Comparison of ENCODE assay signal across 17 cellular contexts in genomic region chr14:73748858-73749357, GRCh38. TPM values are rescaled to one million over a fixed set of nuclear protein-coding genes. Genes with fewer than 3 reads are reported as not detected.
DNase-seq lines count a peak whose midpoint lies in the region; FAIRE-seq and TF ChIP-seq lines count a peak whose summit lies in the region.
"Had no signal": no experiment of that assay in that cellular context is flagged by ENCODE, and none has a peak within 500 bp of the region (broad histone marks: within the 10 kb centered on the region; RNA-seq: fewer than 3 reads in every experiment).

No MANE protein-coding gene starts in this region.

- FAIRE-seq in endothelial cell of umbilical vein (lab: Jason Lieb, UNC) = no peak
- FAIRE-seq: HTR-8/SVneo had no signal

- no peaks in the 10 kb centered on the region; the same call in 1 of the 2 replicates for H3F3A ChIP-seq in MM.1S (ENCODE audit: insufficient read depth, low read length)

- H3K27ac ChIP-seq in SK-N-MC (peak overlapping the region; percentile 72), endothelial cell of umbilical vein (ENCODE audit: insufficient read depth, low read depth, low read length) (peak overlapping the region; percentile 30), skeletal muscle tissue (ENCODE audit: low read depth, low read length) (peak overlapping the region; percentile 18), MM.1S (ENCODE audit: low read length) (no peak overlapping the region)
- H3K27ac ChIP-seq: SJSA1 had no signal

- TF ChIP-seq POLR2A in endothelial cell of umbilical vein (IDR thresholded peaks at IDR 0.05; ENCODE audit: low read depth, low read length) = no peak

- peak overlapping the region; percentile 47 for H3K27ac Mint-ChIP-seq in T-helper 1 cell treated with Interleukin-12 subunit alpha and Interleukin-12 subunit beta and Interleukin-4 antibody, amounts not matched to agents 30 μg/mL and 1 μg/mL, for 36 hours
- H3K27ac Mint-ChIP-seq: progenitor cell of endocrine pancreas had no signal

- BruUV-seq in endothelial cell of umbilical vein (replicated peaks; lab: Mats Ljungman, UMichigan) = no TSS peak

- H3K4me1 ChIP-seq in endothelial cell of umbilical vein (ENCODE audit: control insufficient read depth, extremely low read depth, insufficient read depth, low read length) (peaks cover 74% of the 10 kb centered on the region), skeletal muscle tissue (ENCODE audit: control insufficient read depth in 3 of 3, insufficient read depth in 3 of 3, low read length in 3 of 3) (peaks cover 91 to 95% (median 94%) of the 10 kb centered on the region in 3 donors), MM.1S (ENCODE audit: low read length) (peaks cover 11% of the 10 kb centered on the region)

- no peaks in the 10 kb centered on the region for H3K9me2 ChIP-seq in MM.1S (replicated peaks; ENCODE audit: insufficient read depth, low read length)

- H3K9me1 ChIP-seq in endothelial cell of umbilical vein (replicated peaks; ENCODE audit: control insufficient read depth, extremely low read depth, insufficient read depth, low read length) = no peaks in the 10 kb centered on the region

- H4K20me1 ChIP-seq in endothelial cell of umbilical vein (replicated peaks; ENCODE audit: control insufficient read depth, extremely low read depth, insufficient read depth, low read length) (no peaks in the 10 kb centered on the region), MM.1S (ENCODE audit: insufficient read depth, low read length) (peaks cover 37% of the 10 kb centered on the region)

- H3K4me3 ChIP-seq in SK-N-MC (no peak overlapping the region), endothelial cell of umbilical vein (replicated peaks in 1 of 3; ENCODE audit: insufficient read depth in 1 of 3, low read depth in 1 of 3, low read length in 3 of 3) (no peak overlapping the region), skeletal muscle tissue (ENCODE audit: low read length in 3 of 3) (no peak overlapping the region), MM.1S (ENCODE audit: low read length) (no peak overlapping the region)
- H3K4me3 ChIP-seq: left lung, SJSA1 had no signal

- intact Hi-C loops in endothelial cell of umbilical vein (cut with micrococcal nuclease) = no loop called here

- H3K4me3 Mint-ChIP-seq in T-helper 1 cell treated with Interleukin-12 subunit alpha and Interleukin-12 subunit beta and Interleukin-4 antibody, amounts not matched to agents 30 μg/mL and 1 μg/mL, for 36 hours = no peak overlapping the region

- TF ChIP-seq CTCF in endothelial cell of umbilical vein (IDR thresholded peaks at IDR 0.05; ENCODE audit: extremely low read depth in 1 of 2, insufficient read depth in 1 of 2, low read depth in 1 of 2, low read length in 2 of 2) (no peak), MM.1S (IDR thresholded peaks at IDR 0.05; ENCODE audit: low read length) (no peak)

- H3K9me3 ChIP-seq in SK-N-MC (ENCODE audit: low read depth, low read length) (no peaks in the 10 kb centered on the region), endothelial cell of umbilical vein (replicated peaks; ENCODE audit: control insufficient read depth, insufficient read depth, low read length) (no peaks in the 10 kb centered on the region), skeletal muscle tissue (ENCODE audit: control insufficient read depth in 3 of 3, low read length in 3 of 3) (no peaks in the 10 kb centered on the region), MM.1S (replicated peaks; ENCODE audit: insufficient read depth, low read length) (no peaks in the 10 kb centered on the region)
- H3K9me3 ChIP-seq: left lung, SJSA1 had no signal

- H3K27me3 Mint-ChIP-seq in T-helper 1 cell treated with Interleukin-12 subunit alpha and Interleukin-12 subunit beta and Interleukin-4 antibody, amounts not matched to agents 30 μg/mL and 1 μg/mL, for 36 hours (ENCODE audit: low read depth) = no peaks in the 10 kb centered on the region
- H3K27me3 Mint-ChIP-seq: progenitor cell of endocrine pancreas had no signal

- no peaks in the 10 kb centered on the region for H3K36me3 ChIP-seq in SK-N-MC (ENCODE audit: insufficient read depth, low read length)
- no peaks in the 10 kb centered on the region for H3K36me3 ChIP-seq in endothelial cell of umbilical vein (ENCODE audit: control insufficient read depth in 2 of 2, extremely low read depth in 1 of 2, insufficient read depth in 2 of 2, low read length in 2 of 2)
- peaks cover 0 to 3% (median 0%) of the 10 kb centered on the region in 3 donors for H3K36me3 ChIP-seq in skeletal muscle tissue (ENCODE audit: control insufficient read depth in 3 of 3, insufficient read depth in 3 of 3, low read length in 3 of 3)
- H3K36me3 ChIP-seq in MM.1S (replicated peaks; ENCODE audit: insufficient read depth, low read length) = no peaks in the 10 kb centered on the region
- H3K36me3 ChIP-seq: left lung had no signal

- H3K27me3 ChIP-seq in endothelial cell of umbilical vein (ENCODE audit: control insufficient read depth in 2 of 2, insufficient read depth in 2 of 2, low read length in 2 of 2) (no peaks in the 10 kb centered on the region), skeletal muscle tissue (ENCODE audit: control insufficient read depth in 3 of 3, insufficient read depth in 3 of 3, low read length in 3 of 3) (no peaks in the 10 kb centered on the region), MM.1S (replicated peaks; ENCODE audit: insufficient read depth, low read length) (no peaks in the 10 kb centered on the region)
- H3K27me3 ChIP-seq: left lung, SJSA1 had no signal

- POLR2A ChIA-PET in endothelial cell of umbilical vein (lab: Charles Lee) = no interaction called here

- peak overlapping the region; percentile 32 for H3K4me2 ChIP-seq in endothelial cell of umbilical vein (ENCODE audit: insufficient read depth, low read length)
- H3K4me2 ChIP-seq in MM.1S (ENCODE audit: low read depth, low read length) = no peak overlapping the region

- H3K9ac ChIP-seq in SK-N-MC (ENCODE audit: insufficient read length) (peak overlapping the region; percentile 21), endothelial cell of umbilical vein (replicated peaks; ENCODE audit: extremely low read depth, insufficient read depth, low read length) (no peak overlapping the region), skeletal muscle tissue (ENCODE audit: low read depth in 1 of 3, low read length in 3 of 3) (peak overlapping the region in 1 of 3 donors; percentile 9), MM.1S (ENCODE audit: low read length) (no peak overlapping the region)

- no peak overlapping the region for H2AFZ ChIP-seq in endothelial cell of umbilical vein (ENCODE audit: low read depth, low read length)
- H2AFZ ChIP-seq in MM.1S (ENCODE audit: low read length) = no peak overlapping the region

- H3K36me3 Mint-ChIP-seq in T-helper 1 cell treated with Interleukin-12 subunit alpha and Interleukin-12 subunit beta and Interleukin-4 antibody, amounts not matched to agents 30 μg/mL and 1 μg/mL, for 36 hours (ENCODE audit: low read depth) = peaks cover 3% of the 10 kb centered on the region

- H3K9me3 Mint-ChIP-seq in T-helper 1 cell treated with Interleukin-12 subunit alpha and Interleukin-12 subunit beta and Interleukin-4 antibody, amounts not matched to agents 30 μg/mL and 1 μg/mL, for 36 hours = no peaks in the 10 kb centered on the region

- CTCF ChIA-PET in endothelial cell of umbilical vein (lab: Charles Lee) = interaction anchor here (1.0 to 2.4 kb wide), 5 partner anchors 8 to 77 kb away, joined by 3 to 16 read pairs (median 5); no protein-coding TSS in a partner anchor

- H3K4me1 Mint-ChIP-seq in T-helper 1 cell treated with Interleukin-12 subunit alpha and Interleukin-12 subunit beta and Interleukin-4 antibody, amounts not matched to agents 30 μg/mL and 1 μg/mL, for 36 hours (ENCODE audit: low read depth) = peaks cover 87% of the 10 kb centered on the region

- H3K79me2 ChIP-seq in endothelial cell of umbilical vein (ENCODE audit: control insufficient read depth, insufficient read depth, low read length) = peaks cover 91% of the 10 kb centered on the region
- peaks cover 99% of the 10 kb centered on the region for H3K79me2 ChIP-seq in MM.1S (ENCODE audit: low read length)

- dilution Hi-C loops in endothelial cell of umbilical vein (cut with MboI; ENCODE audit: extremely low pct_ligation_motif_present, low sequenced_read_pairs) = no loop called here

- DNase-seq in T-helper 1 cell (no peak), SK-N-MC (ENCODE audit: low read depth, low spot score) (no peak), endothelial cell of umbilical vein (ENCODE audit: low read depth, low spot score) (no peak), MM.1S (no peak), NCI-H526 treated with DMSO at 0.1 percent for 48 hours (lab: John Stamatoyannopoulos, UW) (no peak), A172 (ENCODE audit: low spot score) (no peak)
- DNase-seq: 8988T, DMS53, glutamatergic neuron, H7, left lung, NCI-H69 had no signal

TF ChIP-seq in endothelial cell of umbilical vein, 7 proteins besides CTCF, POLR2A, EP300 and RAD21:
- no peak for TF ChIP-seq JUN (IDR thresholded peaks at IDR 0.05; ENCODE audit: borderline replicate concordance, insufficient read depth, insufficient read length, low read depth)
- TF ChIP-seq, protein P1, sequence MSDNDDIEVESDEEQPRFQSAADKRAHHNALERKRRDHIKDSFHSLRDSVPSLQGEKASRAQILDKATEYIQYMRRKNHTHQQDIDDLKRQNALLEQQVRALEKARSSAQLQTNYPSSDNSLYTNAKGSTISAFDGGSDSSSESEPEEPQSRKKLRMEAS (IDR thresholded peaks at IDR 0.05; ENCODE audit: insufficient read depth, insufficient read length) = no peak
- TF ChIP-seq FOS (IDR thresholded peaks at IDR 0.05; ENCODE audit: borderline replicate concordance, insufficient read depth, low read length) = no peak
- TF ChIP-seq GATA2 (IDR thresholded peaks at IDR 0.05; ENCODE audit: insufficient read depth, insufficient read length, low read depth, low read length) = no peak
- TF ChIP-seq EZH2 (IDR thresholded peaks at IDR 0.05; ENCODE audit: borderline replicate concordance, low read depth, low read length, severe bottlenecking) = no peak
- no peak for TF ChIP-seq MYC (IDR thresholded peaks at IDR 0.05; ENCODE audit: low read depth, low read length)
- TF ChIP-seq POLR2AphosphoS5 (IDR thresholded peaks at IDR 0.05; ENCODE audit: insufficient read depth, low read depth, low read length) = no peak

RNA-seq across cellular contexts. Expression of gene PNMA1, which starts 34.7 kb away (rescaled TPM):
- total RNA-seq in endothelial cell of umbilical vein (82.4 and 82.6 TPM in 2 replicates), skeletal muscle tissue (15.1 TPM)
- polyA plus RNA-seq in endothelial cell of umbilical vein = 25.8 and 29.8 TPM in 2 replicates
- polyA plus RNA-seq in endothelial cell of umbilical vein (2011; cell fraction: cytosol; rRNA removed) = 33.5 and 34.9 TPM in 2 replicates
- polyA plus RNA-seq in endothelial cell of umbilical vein (2011; cell fraction: nucleus; rRNA removed) = 21.7 and 25.2 TPM in 2 replicates
- polyA plus RNA-seq in endothelial cell of umbilical vein (2012) = 48.9 and 63.0 TPM in 2 replicates
- polyA minus RNA-seq in endothelial cell of umbilical vein = 27.9 and 28.4 TPM in 2 replicates
- polyA minus RNA-seq in endothelial cell of umbilical vein (2011; cell fraction: cytosol; rRNA and poly(A)+ RNA removed) = 12.2 TPM
- polyA minus RNA-seq in endothelial cell of umbilical vein (2011; cell fraction: nucleus; rRNA and poly(A)+ RNA removed) = 9.1 and 12.8 TPM in 2 replicates
- total RNA-seq in A172 (2014; rRNA removed; shearing (Covaris generic)) = 35.1 and 36.0 TPM in 2 replicates
